In genomic region chr7:88396295-88396947, GRCh38 we compare ENCODE assay signal across 11 cellular contexts.
DNase-seq lines count a peak whose midpoint lies in the region; ATAC-seq lines count a peak whose summit lies in the region.
"Had no signal": no experiment of that assay in that cellular context is flagged by ENCODE, and none has a peak within 500 bp of the region (broad histone marks: within the 10 kb centered on the region; RNA-seq: fewer than 3 reads in every experiment).

No MANE protein-coding gene starts in this region.

- no peaks in the 10 kb centered on the region for H3K36me3 Mint-ChIP-seq in T-helper 2 cell treated with Interferon-gamma antibody and Interleukin-4, amounts not matched to agents 5 μg/mL and 100 μg/mL, for 36 hours (ENCODE audit: low read depth)
- no peaks in the 10 kb centered on the region for H3K36me3 Mint-ChIP-seq in stimulated activated naive B cell treated with anti-CD40 and anti-IgM and Interleukin-4, amounts not matched to agents 10 μg/mL and 1 μg/mL and 100 μg/mL, for 72 hours

- peak overlapping the region; percentile 42 for H3K27ac Mint-ChIP-seq in T-helper 2 cell treated with Interferon-gamma antibody and Interleukin-4, amounts not matched to agents 5 μg/mL and 100 μg/mL, for 36 hours
- peak overlapping the region; percentile 81 for H3K27ac Mint-ChIP-seq in stimulated activated naive B cell treated with anti-CD40 and anti-IgM and Interleukin-4, amounts not matched to agents 10 μg/mL and 1 μg/mL and 100 μg/mL, for 72 hours
- H3K27ac Mint-ChIP-seq: endodermal cell had no signal

- H3K4me1 Mint-ChIP-seq in T-helper 2 cell treated with Interferon-gamma antibody and Interleukin-4, amounts not matched to agents 5 μg/mL and 100 μg/mL, for 36 hours (ENCODE audit: low read depth): peaks cover 18% of the 10 kb centered on the region
- peaks cover 12% of the 10 kb centered on the region in 2 donors for H3K4me1 Mint-ChIP-seq in stimulated activated naive B cell treated with anti-CD40 and anti-IgM and Interleukin-4, amounts not matched to agents 10 μg/mL and 1 μg/mL and 100 μg/mL, for 72 hours

- no peak for DNase-seq in T-helper 2 cell treated with Interferon-gamma antibody and Interleukin-4, amounts not matched to agents 5 μg/mL and 100 μg/mL, for 36 hours (ENCODE audit: low spot score)
- DNase-seq in T-helper 2 cell (no peak), RKO (ENCODE audit: low spot score) (no peak), foreskin melanocyte (no peak), HuH-7.5 (ENCODE audit: low spot score) (no peak)
- DNase-seq in stimulated activated naive B cell treated with anti-CD40 and anti-IgM and Interleukin-4, amounts not matched to agents 10 μg/mL and 1 μg/mL and 100 μg/mL, for 72 hours: no peak
- DNase-seq: activated CD4-positive, alpha-beta T cell treated with anti-CD3 and anti-CD28 coated beads for 4 hours; endodermal cell; NCI-H187 had no signal

- H3K9me3 Mint-ChIP-seq in T-helper 2 cell treated with Interferon-gamma antibody and Interleukin-4, amounts not matched to agents 5 μg/mL and 100 μg/mL, for 36 hours: no peaks in the 10 kb centered on the region
- H3K9me3 Mint-ChIP-seq in stimulated activated naive B cell treated with anti-CD40 and anti-IgM and Interleukin-4, amounts not matched to agents 10 μg/mL and 1 μg/mL and 100 μg/mL, for 72 hours: no peaks in the 10 kb centered on the region
- H3K9me3 Mint-ChIP-seq: endodermal cell had no signal

- ATAC-seq in HG02571 (IDR thresholded peaks at IDR 0.05; ENCODE audit: unreplicated experiment): peak; percentile 71
- peak; percentile 59 for ATAC-seq in HG03439 (IDR thresholded peaks at IDR 0.05; ENCODE audit: unreplicated experiment)
- peak; percentile 62 to 64 for ATAC-seq in stimulated activated naive B cell treated with anti-CD40 and anti-IgM and Interleukin-4, amounts not matched to agents 10 μg/mL and 1 μg/mL and 100 μg/mL, for 72 hours (replicated peaks)

- H3K4me3 Mint-ChIP-seq in T-helper 2 cell treated with Interferon-gamma antibody and Interleukin-4, amounts not matched to agents 5 μg/mL and 100 μg/mL, for 36 hours: peak overlapping the region; percentile 10
- peak overlapping the region in 1 of 2 donors; percentile 54 for H3K4me3 Mint-ChIP-seq in stimulated activated naive B cell treated with anti-CD40 and anti-IgM and Interleukin-4, amounts not matched to agents 10 μg/mL and 1 μg/mL and 100 μg/mL, for 72 hours
- H3K4me3 Mint-ChIP-seq: endodermal cell had no signal

- H3K27me3 Mint-ChIP-seq in T-helper 2 cell treated with Interferon-gamma antibody and Interleukin-4, amounts not matched to agents 5 μg/mL and 100 μg/mL, for 36 hours (ENCODE audit: low read depth): peaks cover 17% of the 10 kb centered on the region
- no peaks in the 10 kb centered on the region for H3K27me3 Mint-ChIP-seq in stimulated activated naive B cell treated with anti-CD40 and anti-IgM and Interleukin-4, amounts not matched to agents 10 μg/mL and 1 μg/mL and 100 μg/mL, for 72 hours
